ENCODE assay signal across 21 cellular contexts in genomic region chr14:46988312-46988711, GRCh38.
"Had no signal": no experiment of that assay in that cellular context is flagged by ENCODE, and none has a peak within 500 bp of the region (broad histone marks: within the 10 kb centered on the region; RNA-seq: fewer than 3 reads in every experiment).

No MANE protein-coding gene starts in this region.

- H3K36me3 ChIP-seq: MG63 had no signal

- H3K27me3 Mint-ChIP-seq: T-helper 17 cell had no signal

- H3K4me3 ChIP-seq: MG63 had no signal

- H3K4me3 Mint-ChIP-seq: T-helper 17 cell had no signal

- DNase-seq: Karpas-422; KBM-7; MG63; NCI-H1092 treated with DMSO at 0.1 percent for 48 hours; NCI-H1417; NCI-H1436 treated with DMSO at 0.1 percent for 48 hours; NCI-H1694; NCI-H187 treated with DMSO at 0.1 percent for 48 hours; NCI-H2029 treated with DMSO at 0.1 percent for 48 hours; NCI-H2171 treated with DMSO at 0.1 percent for 48 hours; NCI-H345; NCI-H446 treated with DMSO at 0.1 percent for 48 hours; NCI-H510A treated with DMSO at 0.1 percent for 48 hours; NK-92 treated with Interleukin-12 subunit alpha and Interleukin-12 subunit beta, amount 100 ng/mL, for 24 hours; PC-3; SHP77; T-helper 1 cell; T-helper 17 cell had no signal

- H3K4me1 Mint-ChIP-seq: T-helper 17 cell had no signal

- H3K27ac Mint-ChIP-seq: T-helper 17 cell had no signal

- ATAC-seq: Panc1, PC-3, SK-N-SH treated with all-trans-retinoic acid at 6 μM for 48 hours, T-helper 17 cell had no signal

- H3K27ac ChIP-seq: RWPE1 had no signal

- H3K9me3 ChIP-seq: MG63 had no signal

- H3K27me3 ChIP-seq: MG63 had no signal
